ENCODE assay signal across 8 cellular contexts in genomic region chr5:37005946-37006540, GRCh38.
A peak's percentile ranks its signal among the peaks of the same experiment; 100 is the strongest.
DNase-seq lines count a peak whose midpoint lies in the region; ATAC-seq, FAIRE-seq and TF ChIP-seq lines count a peak whose summit lies in the region.

No MANE protein-coding gene starts in this region.

- H3K27me3 ChIP-seq in thyroid gland, result no peaks in the 10 kb centered on the region

- DNase-seq in D721Med (ENCODE audit: insufficient read length, low spot score), result no peak
- peak; percentile 7 for DNase-seq in HEK293T (ENCODE audit: extremely low spot score)
- peak in 1 of 2 donors; percentile 12 for DNase-seq in frontal cortex (ENCODE audit: low spot score in 2 of 2)
- no peak for DNase-seq in thyroid gland
- no peak for DNase-seq in stimulated activated naive CD4-positive, alpha-beta T cell treated with Interleukin-2 at 50 U/mL for 16 hours (lab: John Stamatoyannopoulos, UW)

- TF ChIP-seq CTCF in D721Med (IDR thresholded peaks at IDR 0.05; ENCODE audit: insufficient read depth, missing control alignments) (peak; percentile 62), thyroid gland (IDR thresholded peaks at IDR 0.05) (peak in 5 of 6 experiments; percentile 37 to 83 (median 70))

- H3K36me3 ChIP-seq in thyroid gland, result peaks cover 33 to 35% of the 10 kb centered on the region in 2 donors

- H3K4me1 ChIP-seq in thyroid gland, result no peaks in the 10 kb centered on the region

- no peak overlapping the region for H3K4me3 ChIP-seq in thyroid gland (replicated peaks in 1 of 3)

- ATAC-seq in SK-N-SH treated with all-trans-retinoic acid at 6 μM for 48 hours (peak; percentile 79), HG03108 (IDR thresholded peaks at IDR 0.05; ENCODE audit: unreplicated experiment) (no peak), GM18505 (IDR thresholded peaks at IDR 0.05; ENCODE audit: unreplicated experiment) (no peak)

- H3K27ac ChIP-seq in thyroid gland, result no peak overlapping the region

- CTCF ChIA-PET in HEK293T (lab: Yijun Ruan, JAX), result interaction anchor here (0.7 to 2.6 kb wide), 7 partner anchors 17 to 276 kb away, joined by 3 to 13 read pairs (median 5); partner anchors contain the start of gene NIPBL

- intact Hi-C loops in thyroid gland (cut with DNase I), result loop anchor here (5.0 kb wide), 1 partner anchor 279 kb away; no protein-coding TSS in a partner anchor

- POLR2A ChIA-PET in HEK293T (lab: Yijun Ruan, JAX), result interaction anchor here (0.8 kb wide), 1 partner anchor 129 kb away, joined by 3 read pairs; the partner anchor contains the start of gene NIPBL

- WGBS in thyroid gland, 2 donors, result 49 to 55% methylated on average over 5 of the region's 5 CpGs

- no peaks in the 10 kb centered on the region for H3K9me3 ChIP-seq in thyroid gland

- FAIRE-seq in D721Med (lab: Jason Lieb, UNC) (peak; percentile 51), frontal cortex (lab: Jason Lieb, UNC) (peak; percentile 97)

- TF ChIP-seq POLR2A in thyroid gland (IDR thresholded peaks at IDR 0.05), result no peak
- TF ChIP-seq POLR2A in GM18505 (IDR thresholded peaks at IDR 0.05; ENCODE audit: borderline replicate concordance, extremely low read depth, insufficient read depth, insufficient read length), result no peak

TF ChIP-seq in HEK293T, 16 proteins besides CTCF, POLR2A, EP300 and RAD21:
- TF ChIP-seq FOXK2 (IDR thresholded peaks at IDR 0.05), result no peak
- no peak for TF ChIP-seq FOXM1 (IDR thresholded peaks at IDR 0.05; ENCODE audit: borderline replicate concordance)
- no peak for TF ChIP-seq PKNOX1 (IDR thresholded peaks at IDR 0.05)
- TF ChIP-seq ZNF384 (IDR thresholded peaks at IDR 0.05), result no peak
- no peak for TF ChIP-seq ARNT (IDR thresholded peaks at IDR 0.05)
- no peak for TF ChIP-seq SP1 (IDR thresholded peaks at IDR 0.05)
- no peak for TF ChIP-seq LEF1 (IDR thresholded peaks at IDR 0.05; ENCODE audit: borderline replicate concordance)
- no peak for TF ChIP-seq TARDBP (IDR thresholded peaks at IDR 0.05)
- no peak for TF ChIP-seq L3MBTL2 (conservative IDR thresholded peaks at IDR 0.05)
- TF ChIP-seq FOXA1 (IDR thresholded peaks at IDR 0.05), result no peak
- TF ChIP-seq BHLHE40 (IDR thresholded peaks at IDR 0.05; ENCODE audit: borderline replicate concordance), result no peak
- TF ChIP-seq HDGF (IDR thresholded peaks at IDR 0.05; ENCODE audit: borderline replicate concordance), result no peak
- no peak for TF ChIP-seq ELF4 (IDR thresholded peaks at IDR 0.05)
- no peak for TF ChIP-seq SUZ12 (IDR thresholded peaks at IDR 0.05)
- TF ChIP-seq NFRKB (IDR thresholded peaks at IDR 0.05), result no peak
- TF ChIP-seq CTBP1 (IDR thresholded peaks at IDR 0.05; ENCODE audit: borderline replicate concordance), result no peak

TF ChIP-seq in SK-N-SH treated with all-trans-retinoic acid at 6 μM for 48 hours, 23 proteins besides CTCF, POLR2A, EP300 and RAD21 (continues in another document):
- TF ChIP-seq TOX (CRISPR knock-in tag; IDR thresholded peaks at IDR 0.05; ENCODE audit: borderline replicate concordance), result no peak
- TF ChIP-seq ESRRG (CRISPR knock-in tag; IDR thresholded peaks at IDR 0.05), result no peak
- no peak for TF ChIP-seq RARB (CRISPR knock-in tag; IDR thresholded peaks at IDR 0.05)
- TF ChIP-seq CSDC2 (CRISPR knock-in tag; IDR thresholded peaks at IDR 0.05), result no peak
- TF ChIP-seq SNAI2 (CRISPR knock-in tag; IDR thresholded peaks at IDR 0.05), result no peak
- TF ChIP-seq PATZ1 (CRISPR knock-in tag; IDR thresholded peaks at IDR 0.05; ENCODE audit: borderline replicate concordance), result no peak
- TF ChIP-seq OSR1 (CRISPR knock-in tag; IDR thresholded peaks at IDR 0.05), result no peak
- TF ChIP-seq GLIS3 (CRISPR knock-in tag; IDR thresholded peaks at IDR 0.05), result no peak
- TF ChIP-seq TSHZ2 (CRISPR knock-in tag; IDR thresholded peaks at IDR 0.05), result no peak
- no peak for TF ChIP-seq POU6F1 (CRISPR knock-in tag; IDR thresholded peaks at IDR 0.05; ENCODE audit: borderline replicate concordance, low read depth)
- TF ChIP-seq CSRNP3 (CRISPR knock-in tag; IDR thresholded peaks at IDR 0.05), result no peak
- TF ChIP-seq ZNF70 (CRISPR knock-in tag; IDR thresholded peaks at IDR 0.05), result no peak
- TF ChIP-seq ARNTL (CRISPR knock-in tag; IDR thresholded peaks at IDR 0.05; ENCODE audit: borderline replicate concordance, low read depth), result no peak
- TF ChIP-seq TCF4 (CRISPR knock-in tag; IDR thresholded peaks at IDR 0.05; ENCODE audit: borderline replicate concordance), result no peak
- no peak for TF ChIP-seq ISL1 (CRISPR knock-in tag; IDR thresholded peaks at IDR 0.05)
- no peak for TF ChIP-seq ZFP30 (CRISPR knock-in tag; IDR thresholded peaks at IDR 0.05)
- no peak for TF ChIP-seq CREB5 (CRISPR knock-in tag; IDR thresholded peaks at IDR 0.05; ENCODE audit: low read depth)
- TF ChIP-seq ZNF565 (CRISPR knock-in tag; conservative IDR thresholded peaks at IDR 0.05; ENCODE audit: low read depth), result no peak
- no peak for TF ChIP-seq BACH2 (CRISPR knock-in tag; IDR thresholded peaks at IDR 0.05; ENCODE audit: borderline replicate concordance)
